ENCODE assay signal across 8 cellular contexts in the genomic region with DNA sequence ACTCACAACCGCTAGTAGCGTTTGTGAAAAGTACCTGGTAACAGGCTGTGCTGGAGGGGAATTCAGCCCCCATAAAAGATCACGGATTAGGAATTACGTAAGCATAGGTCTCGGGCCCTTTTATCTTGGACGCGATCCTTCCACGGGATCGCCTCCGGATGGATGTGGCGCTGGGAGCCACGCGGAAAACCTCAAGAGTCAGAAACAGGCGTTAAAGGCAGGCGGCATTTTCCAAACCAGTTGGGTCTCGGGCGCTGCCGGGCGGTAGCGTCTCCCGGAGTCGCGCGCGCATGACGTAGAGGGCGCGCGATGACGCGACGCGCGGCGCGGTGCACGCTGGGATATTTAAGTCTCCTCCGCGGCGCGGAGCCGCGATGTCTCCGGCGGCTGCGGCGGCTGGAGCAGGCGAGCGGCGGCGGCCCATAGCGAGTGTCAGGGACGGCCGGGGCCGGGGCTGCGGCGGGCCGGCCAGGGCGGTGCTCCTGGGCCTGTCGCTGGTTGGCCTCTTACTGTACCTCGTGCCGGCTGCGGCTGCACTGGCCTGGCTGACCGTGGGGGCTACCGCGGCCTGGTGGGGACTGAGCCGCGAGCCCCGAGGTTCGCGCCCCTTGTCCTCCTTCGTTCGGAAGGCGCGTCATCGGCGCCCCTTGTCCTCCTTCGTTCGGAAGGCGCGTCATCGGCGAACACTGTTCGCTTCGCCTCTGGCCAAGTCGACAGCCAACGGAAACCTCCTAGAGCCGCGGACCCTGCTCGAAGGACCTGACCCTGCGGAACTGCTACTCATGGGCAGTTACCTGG. TPM values are rescaled to one million over a fixed set of nuclear protein-coding genes. Genes with fewer than 3 reads are reported as not detected.
DNase-seq lines count a peak whose midpoint lies in the region; ATAC-seq and TF ChIP-seq lines count a peak whose summit lies in the region.

Gene POM121, plus strand, starts transcription at position 348 of the 798 bp plus-strand sequence. Its CDS starts 27 bp downstream, at position 375.

- H3K9me3 Mint-ChIP-seq in effector memory CD8-positive, alpha-beta T cell: no peaks in the 10 kb centered on the region

- H3K4me3 Mint-ChIP-seq in effector memory CD8-positive, alpha-beta T cell: peak within 1 kb of the TSS; percentile 92

- ATAC-seq in GM19463 (IDR thresholded peaks at IDR 0.05; ENCODE audit: unreplicated experiment): peak; percentile 90
- peak; percentile 92 for ATAC-seq in effector memory CD8-positive, alpha-beta T cell (replicated peaks)

- H3K27me3 Mint-ChIP-seq in effector memory CD8-positive, alpha-beta T cell: no peaks in the 10 kb centered on the region

- peak within 1 kb of the TSS; percentile 99 for H3K27ac Mint-ChIP-seq in effector memory CD8-positive, alpha-beta T cell

- peaks cover 18 to 29% of the 10 kb centered on the region in 2 donors for H3K4me1 Mint-ChIP-seq in effector memory CD8-positive, alpha-beta T cell (ENCODE audit: low read depth in 2 of 2)

- peak within 1 kb of the TSS; percentile 88 for H3K27ac ChIP-seq in HL-60 (replicated peaks)

- peaks cover 46% of the 10 kb centered on the region for H3K36me3 Mint-ChIP-seq in effector memory CD8-positive, alpha-beta T cell (ENCODE audit: insufficient read depth)

- no peaks in the 10 kb centered on the region for H3K27me3 ChIP-seq in HL-60 (ENCODE audit: insufficient read depth, poor library complexity, severe bottlenecking)

- H3K4me3 ChIP-seq in HL-60 (replicated peaks; ENCODE audit: insufficient read depth, low read length): peak within 1 kb of the TSS; percentile 45

- TF ChIP-seq CTCF in HL-60 (IDR thresholded peaks at IDR 0.05; ENCODE audit: insufficient read depth, low read length): no peak

- DNase-seq in CMK (ENCODE audit: low read depth) (peak; percentile 68), HL-60 (ENCODE audit: low read depth in 1 of 2, low spot score in 1 of 2) (peak; percentile 77 to 81), NOMO-1 treated with DMSO at 0.1 percent for 48 hours (lab: John Stamatoyannopoulos, UW; ENCODE audit: unreplicated experiment) (peak; percentile 96), mesenteric fat pad (ENCODE audit: low spot score) (peak; percentile 94)
- peak; percentile 66 to 73 for DNase-seq in activated CD8-positive, alpha-beta memory T cell treated with anti-CD3 and anti-CD28 coated beads for 4 hours (ENCODE audit: low read depth in 2 of 2)
- DNase-seq in effector memory CD8-positive, alpha-beta T cell: peak; percentile 77 to 86 (median 86)
- DNase-seq in stimulated activated CD8-positive, alpha-beta memory T cell treated with anti-CD3 and anti-CD28 coated beads, Interleukin-15, amount 100 ng/mL, for 1 hour (ENCODE audit: low read depth): peak; percentile 69

RNA-seq across cellular contexts. Expression of gene POM121, which starts in this region (rescaled TPM):
- 60.6 TPM for total RNA-seq in mesenteric fat pad

Comparison
In these comparisons a context has a peak if more than half of its experiments do, and no peak if none do; other contexts are left out.
1. Peak in every context shown above with its lines: DNase-seq, ATAC-seq, H3K4me3 ChIP-seq and H3K27ac ChIP-seq.